35 cellular contexts compared by ENCODE assay signal in genomic region chr15:73821181-73821580, GRCh38. TPM values are rescaled to one million over a fixed set of nuclear protein-coding genes. Genes with fewer than 3 reads are reported as not detected.
"Had no signal": no experiment of that assay in that cellular context is flagged by ENCODE, and none has a peak within 500 bp of the region (broad histone marks: within the 10 kb centered on the region; RNA-seq: fewer than 3 reads in every experiment).

No MANE protein-coding gene starts in this region.

- H3K36me3 ChIP-seq: adrenal gland, brain microvascular endothelial cell, breast epithelium had no signal

- H3K27ac Mint-ChIP-seq: activated B cell treated with CpG ODN at 0.5 μM for 24 hours; activated CD4-positive, alpha-beta memory T cell treated with anti-CD3 and anti-CD28 coated beads, Interleukin-2, amount 10 ng/mL, durations not matched to agents 7 days and 5 days; activated CD4-positive, alpha-beta T cell treated with anti-CD3 and anti-CD28 coated beads, Interleukin-2, amount 10 ng/mL, durations not matched to agents 7 days and 5 days; activated CD8-positive, alpha-beta memory T cell treated with anti-CD3 and anti-CD28 coated beads, Interleukin-2, amount 10 ng/mL, durations not matched to agents 7 days and 5 days; activated CD8-positive, alpha-beta T cell treated with anti-CD3 and anti-CD28 coated beads, Interleukin-2, amount 10 ng/mL, durations not matched to agents 7 days and 5 days; activated naive CD4-positive, alpha-beta T cell treated with anti-CD3 and anti-CD28 coated beads, Interleukin-2, amount 10 ng/mL, durations not matched to agents 7 days and 5 days; activated naive CD4-positive, alpha-beta T cell treated with anti-CD3 and anti-CD28 coated beads, Interleukin-2, amount 50 U/mL, for 24 hours; activated naive CD8-positive, alpha-beta T cell treated with anti-CD3 and anti-CD28 coated beads for 36 hours; activated T-cell treated with anti-CD3 and anti-CD28 coated beads, Interleukin-2, amount 50 U/mL, for 24 hours; activated T-helper 2 cell treated with anti-CD3 and anti-CD28 coated beads, Interferon-gamma antibody, Interleukin-2, Interleukin-4, amounts not matched to agents 10 μg/mL and 5 μg/mL and 100 μg/mL, durations not matched to agents 14 hours and 24 hours and 36 hours; T-helper 1 cell treated with Interleukin-12 subunit alpha and Interleukin-12 subunit beta and Interleukin-4 antibody, amounts not matched to agents 30 μg/mL and 1 μg/mL, for 36 hours; T-helper 2 cell treated with Interferon-gamma antibody and Interleukin-4, amounts not matched to agents 5 μg/mL and 100 μg/mL, for 36 hours had no signal

- H3K4me1 ChIP-seq: adrenal gland, body of pancreas, breast epithelium had no signal

- ATAC-seq: activated CD8-positive, alpha-beta memory T cell treated with anti-CD3 and anti-CD28 coated beads, Interleukin-2, amount 10 ng/mL, durations not matched to agents 7 days and 5 days; activated CD8-positive, alpha-beta T cell treated with anti-CD3 and anti-CD28 coated beads, Interleukin-2, amount 10 ng/mL, durations not matched to agents 7 days and 5 days; body of pancreas had no signal

- H3K27me3 ChIP-seq: adrenal gland, body of pancreas, brain microvascular endothelial cell, breast epithelium had no signal

- H3K9me3 ChIP-seq: adrenal gland, body of pancreas, breast epithelium had no signal

- H3K4me3 ChIP-seq: adrenal gland, body of pancreas, breast epithelium had no signal

- DNase-seq: activated B cell treated with CpG ODN at 0.5 μM for 24 hours; activated CD4-positive, alpha-beta memory T cell treated with anti-CD3 and anti-CD28 coated beads, Interleukin-2, amount 10 ng/mL, durations not matched to agents 7 days and 5 days; activated CD4-positive, alpha-beta T cell treated with anti-CD3 and anti-CD28 coated beads for 4 hours; activated CD4-positive, alpha-beta T cell treated with anti-CD3 and anti-CD28 coated beads, Interleukin-2, amount 10 ng/mL, durations not matched to agents 7 days and 5 days; activated CD4-positive, alpha-beta T cell treated with anti-CD3 and anti-CD28 coated beads, Interleukin-2, amount 50 U/mL, for 48 hours; activated CD4-positive, CD25-positive, alpha-beta regulatory T cell treated with anti-CD3 and anti-CD28 coated beads, Interleukin-2, amount 50 U/mL, for 72 hours; activated CD8-positive, alpha-beta memory T cell treated with anti-CD3 and anti-CD28 coated beads for 24 hours; activated CD8-positive, alpha-beta memory T cell treated with anti-CD3 and anti-CD28 coated beads, Interleukin-2, amount 10 ng/mL, durations not matched to agents 7 days and 5 days; activated CD8-positive, alpha-beta memory T cell treated with anti-CD3 and anti-CD28 coated beads, Interleukin-2, amount 50 U/mL, for 48 hours; activated CD8-positive, alpha-beta T cell treated with anti-CD3 and anti-CD28 coated beads, Interleukin-2, amount 10 ng/mL, durations not matched to agents 7 days and 5 days; activated effector memory CD4-positive, alpha-beta T cell treated with Interleukin-2 at 50 U/mL for 16 hours; activated gamma-delta T cell; activated naive CD4-positive, alpha-beta T cell treated with anti-CD3 and anti-CD28 coated beads, Interleukin-2, amount 10 ng/mL, durations not matched to agents 7 days and 5 days; activated naive CD4-positive, alpha-beta T cell treated with Interleukin-2 at 50 U/mL for 16 hours; activated naive CD8-positive, alpha-beta T cell treated with anti-CD3 and anti-CD28 coated beads for 36 hours; activated T-cell treated with anti-CD3 and anti-CD28 coated beads, Interleukin-2, amount 50 U/mL, for 24 hours; activated T-cell treated with anti-CD3 and anti-CD28 coated beads, Interleukin-2, amount 50 U/mL, for 48 hours; adrenal gland; amniotic stem cell; body of pancreas; brain microvascular endothelial cell; central memory CD4-positive, alpha-beta T cell; T-helper 1 cell; T-helper 2 cell; T-helper 9 cell had no signal

- FAIRE-seq: astrocyte, TTC549 had no signal

- H3K9me3 Mint-ChIP-seq: activated CD4-positive, alpha-beta memory T cell treated with anti-CD3 and anti-CD28 coated beads, Interleukin-2, amount 10 ng/mL, durations not matched to agents 7 days and 5 days; activated CD4-positive, alpha-beta T cell treated with anti-CD3 and anti-CD28 coated beads, Interleukin-2, amount 10 ng/mL, durations not matched to agents 7 days and 5 days; activated naive CD4-positive, alpha-beta T cell treated with anti-CD3 and anti-CD28 coated beads, Interleukin-2, amount 10 ng/mL, durations not matched to agents 7 days and 5 days; activated naive CD4-positive, alpha-beta T cell treated with anti-CD3 and anti-CD28 coated beads, Interleukin-2, amount 50 U/mL, for 24 hours; activated T-cell treated with anti-CD3 and anti-CD28 coated beads, Interleukin-2, amount 50 U/mL, for 24 hours; activated T-helper 2 cell treated with anti-CD3 and anti-CD28 coated beads, Interferon-gamma antibody, Interleukin-2, Interleukin-4, amounts not matched to agents 10 μg/mL and 5 μg/mL and 100 μg/mL, durations not matched to agents 14 hours and 24 hours and 36 hours; T-helper 1 cell treated with Interleukin-12 subunit alpha and Interleukin-12 subunit beta and Interleukin-4 antibody, amounts not matched to agents 30 μg/mL and 1 μg/mL, for 36 hours; T-helper 2 cell treated with Interferon-gamma antibody and Interleukin-4, amounts not matched to agents 5 μg/mL and 100 μg/mL, for 36 hours had no signal

- H3K27ac ChIP-seq: adrenal gland, body of pancreas, brain microvascular endothelial cell, breast epithelium had no signal

- H3K4me3 Mint-ChIP-seq: activated B cell treated with CpG ODN at 0.5 μM for 24 hours; activated CD4-positive, alpha-beta memory T cell treated with anti-CD3 and anti-CD28 coated beads, Interleukin-2, amount 10 ng/mL, durations not matched to agents 7 days and 5 days; activated CD4-positive, alpha-beta T cell treated with anti-CD3 and anti-CD28 coated beads, Interleukin-2, amount 10 ng/mL, durations not matched to agents 7 days and 5 days; activated CD8-positive, alpha-beta memory T cell treated with anti-CD3 and anti-CD28 coated beads, Interleukin-2, amount 10 ng/mL, durations not matched to agents 7 days and 5 days; activated CD8-positive, alpha-beta T cell treated with anti-CD3 and anti-CD28 coated beads, Interleukin-2, amount 10 ng/mL, durations not matched to agents 7 days and 5 days; activated naive CD4-positive, alpha-beta T cell treated with anti-CD3 and anti-CD28 coated beads, Interleukin-2, amount 10 ng/mL, durations not matched to agents 7 days and 5 days; activated naive CD4-positive, alpha-beta T cell treated with anti-CD3 and anti-CD28 coated beads, Interleukin-2, amount 50 U/mL, for 24 hours; activated naive CD8-positive, alpha-beta T cell treated with anti-CD3 and anti-CD28 coated beads for 36 hours; activated T-cell treated with anti-CD3 and anti-CD28 coated beads, Interleukin-2, amount 50 U/mL, for 24 hours; T-helper 1 cell treated with Interleukin-12 subunit alpha and Interleukin-12 subunit beta and Interleukin-4 antibody, amounts not matched to agents 30 μg/mL and 1 μg/mL, for 36 hours; T-helper 2 cell treated with Interferon-gamma antibody and Interleukin-4, amounts not matched to agents 5 μg/mL and 100 μg/mL, for 36 hours had no signal

- H3K4me1 Mint-ChIP-seq: activated B cell treated with CpG ODN at 0.5 μM for 24 hours; activated CD4-positive, alpha-beta memory T cell treated with anti-CD3 and anti-CD28 coated beads, Interleukin-2, amount 10 ng/mL, durations not matched to agents 7 days and 5 days; activated CD4-positive, alpha-beta T cell treated with anti-CD3 and anti-CD28 coated beads, Interleukin-2, amount 10 ng/mL, durations not matched to agents 7 days and 5 days; activated CD8-positive, alpha-beta memory T cell treated with anti-CD3 and anti-CD28 coated beads, Interleukin-2, amount 10 ng/mL, durations not matched to agents 7 days and 5 days; activated naive CD4-positive, alpha-beta T cell treated with anti-CD3 and anti-CD28 coated beads, Interleukin-2, amount 10 ng/mL, durations not matched to agents 7 days and 5 days; activated naive CD4-positive, alpha-beta T cell treated with anti-CD3 and anti-CD28 coated beads, Interleukin-2, amount 50 U/mL, for 24 hours; activated naive CD8-positive, alpha-beta T cell treated with anti-CD3 and anti-CD28 coated beads for 36 hours had no signal

- H3K36me3 Mint-ChIP-seq: activated CD8-positive, alpha-beta memory T cell treated with anti-CD3 and anti-CD28 coated beads, Interleukin-2, amount 10 ng/mL, durations not matched to agents 7 days and 5 days; activated naive CD4-positive, alpha-beta T cell treated with anti-CD3 and anti-CD28 coated beads, Interleukin-2, amount 10 ng/mL, durations not matched to agents 7 days and 5 days; activated naive CD4-positive, alpha-beta T cell treated with anti-CD3 and anti-CD28 coated beads, Interleukin-2, amount 50 U/mL, for 24 hours; activated naive CD8-positive, alpha-beta T cell treated with anti-CD3 and anti-CD28 coated beads for 36 hours had no signal

RNA-seq across cellular contexts. Expression of gene TBC1D21, which starts 52.2 kb away (rescaled TPM):
- total RNA-seq: activated B cell treated with CpG ODN at 0.5 μM for 24 hours; activated CD4-positive, alpha-beta memory T cell treated with anti-CD3 and anti-CD28 coated beads, Interleukin-2, amount 10 ng/mL, durations not matched to agents 7 days and 5 days; activated CD4-positive, alpha-beta T cell treated with anti-CD3 and anti-CD28 coated beads, Interleukin-2, amount 10 ng/mL, durations not matched to agents 7 days and 5 days; activated CD8-positive, alpha-beta memory T cell treated with anti-CD3 and anti-CD28 coated beads, Interleukin-2, amount 10 ng/mL, durations not matched to agents 7 days and 5 days; activated CD8-positive, alpha-beta T cell treated with anti-CD3 and anti-CD28 coated beads, Interleukin-2, amount 10 ng/mL, durations not matched to agents 7 days and 5 days; activated naive CD8-positive, alpha-beta T cell treated with anti-CD3 and anti-CD28 coated beads for 36 hours; activated T-helper 2 cell treated with anti-CD3 and anti-CD28 coated beads, Interferon-gamma antibody, Interleukin-2, Interleukin-4, amounts not matched to agents 10 μg/mL and 5 μg/mL and 100 μg/mL, durations not matched to agents 14 hours and 24 hours and 36 hours; adrenal gland; aorta; astrocyte; body of pancreas; breast epithelium; cardiac septum; cerebellum had no signal
- polyA plus RNA-seq: adrenal gland, aorta had no signal
